In genomic region chr7:35487402-35487801, GRCh38 we compare ENCODE assay signal across 21 cellular contexts.
"Had no signal": no experiment of that assay in that cellular context is flagged by ENCODE, and none has a peak within 500 bp of the region (broad histone marks: within the 10 kb centered on the region; RNA-seq: fewer than 3 reads in every experiment).

No MANE protein-coding gene starts in this region.

- H3K27ac ChIP-seq: coronary artery, dorsolateral prefrontal cortex, esophagus squamous epithelium, gastrocnemius medialis, heart right ventricle, left ventricle myocardium inferior, lower lobe of right lung had no signal

- ATAC-seq: effector memory CD8-positive, alpha-beta T cell; gastrocnemius medialis; heart right ventricle; left colon; left lobe of liver; lower lobe of right lung; mucosa of descending colon had no signal

- H3K27me3 ChIP-seq: esophagus squamous epithelium, gastrocnemius medialis had no signal

- H3K36me3 ChIP-seq: esophagus squamous epithelium, gastrocnemius medialis, heart right ventricle, left ventricle myocardium inferior, lower lobe of right lung had no signal

- H3K4me3 ChIP-seq: coronary artery, dorsolateral prefrontal cortex, esophagus squamous epithelium, gastrocnemius medialis, heart right ventricle, left ventricle myocardium inferior, lower lobe of right lung, mucosa of descending colon had no signal

- H3K9me3 ChIP-seq: esophagus squamous epithelium, gastrocnemius medialis, heart right ventricle, left ventricle myocardium inferior, lower lobe of right lung, mucosa of descending colon had no signal

- DNase-seq: dermis blood vessel endothelial cell; dorsolateral prefrontal cortex; effector CD4-positive, alpha-beta T cell; effector memory CD8-positive, alpha-beta T cell; esophagus squamous epithelium; foreskin fibroblast; foreskin melanocyte; gastrocnemius medialis; glutamatergic neuron; heart right ventricle; hippocampal formation; kidney; kidney glomerular epithelial cell; left colon; left ventricle myocardium inferior; lower lobe of right lung; mesenchymal stem cell; mucosa of descending colon; naive B cell had no signal

- H3K4me1 ChIP-seq: esophagus squamous epithelium, gastrocnemius medialis, lower lobe of right lung had no signal
